In the genomic region with DNA sequence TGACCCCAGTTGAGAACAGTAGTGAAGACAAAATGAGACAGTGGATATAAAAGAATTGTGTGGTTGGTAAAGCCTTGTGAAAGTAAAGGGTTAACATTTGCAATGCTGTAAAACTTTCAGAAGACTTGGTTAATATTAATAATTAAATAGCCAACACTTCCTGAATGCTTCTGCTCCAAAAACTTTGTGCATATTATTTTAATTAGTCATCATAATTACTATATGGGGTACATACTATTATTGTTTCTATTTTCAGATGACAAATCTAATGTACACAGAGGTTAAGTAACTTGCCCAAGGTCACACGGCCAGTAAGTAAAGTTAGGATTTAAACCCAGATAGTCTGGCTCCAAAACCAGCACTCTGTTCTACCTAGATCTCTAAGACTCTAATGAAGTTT, we compare ENCODE assay signal across 25 cellular contexts.
"Had no signal": no experiment of that assay in that cellular context is flagged by ENCODE, and none has a peak within 500 bp of the region (broad histone marks: within the 10 kb centered on the region; RNA-seq: fewer than 3 reads in every experiment).

No MANE protein-coding gene starts in this region.

- H3K4me3 ChIP-seq: gastrocnemius medialis, psoas muscle, spleen, testis, transverse colon had no signal

- H3K4me1 ChIP-seq: gastrocnemius medialis, parathyroid adenoma, psoas muscle, spleen, testis, transverse colon had no signal

- H3K27me3 Mint-ChIP-seq: activated CD8-positive, alpha-beta T cell treated with anti-CD3 and anti-CD28 coated beads for 36 hours; naive thymus-derived CD4-positive, alpha-beta T cell had no signal

- H3K36me3 Mint-ChIP-seq: naive thymus-derived CD4-positive, alpha-beta T cell had no signal

- H3K9ac ChIP-seq: parathyroid adenoma had no signal

- H2AFZ ChIP-seq: parathyroid adenoma had no signal

- FAIRE-seq: colon, endometrium, keratinocyte had no signal

- H3K27ac Mint-ChIP-seq: activated B cell treated with CpG ODN at 0.5 μM for 24 hours; activated CD8-positive, alpha-beta T cell treated with anti-CD3 and anti-CD28 coated beads for 36 hours; activated naive CD4-positive, alpha-beta T cell treated with anti-CD3 and anti-CD28 coated beads, Interleukin-2, amount 50 U/mL, for 72 hours; activated T-cell treated with anti-CD3 and anti-CD28 coated beads, Interleukin-2, amount 50 U/mL, for 72 hours; naive thymus-derived CD4-positive, alpha-beta T cell; T-helper 2 cell treated with Interferon-gamma antibody and Interleukin-4, amounts not matched to agents 5 μg/mL and 100 μg/mL, for 36 hours had no signal

- H3K9me3 ChIP-seq: gastrocnemius medialis, psoas muscle, testis, transverse colon had no signal

- H3K36me3 ChIP-seq: gastrocnemius medialis, spleen, transverse colon had no signal

- H3K27me3 ChIP-seq: gastrocnemius medialis, spleen, testis, transverse colon had no signal

- DNase-seq: activated B cell treated with CpG ODN at 0.5 μM for 24 hours; activated CD4-positive, alpha-beta T cell treated with anti-CD3 and anti-CD28 coated beads, Interleukin-2, amount 50 U/mL, for 1 hour; activated CD8-positive, alpha-beta T cell treated with anti-CD3 and anti-CD28 coated beads for 36 hours; activated naive CD4-positive, alpha-beta T cell; activated T-cell treated with anti-CD3 and anti-CD28 coated beads for 4 hours; activated T-cell treated with anti-CD3 and anti-CD28 coated beads, Interleukin-2, amount 50 U/mL, for 72 hours; effector CD8-positive, alpha-beta T cell; erythroblast; gastrocnemius medialis; hippocampal formation; midbrain; naive thymus-derived CD4-positive, alpha-beta T cell; psoas muscle; right cardiac atrium; spleen; stimulated activated CD4-positive, alpha-beta T cell treated with anti-CD3 and anti-CD28 coated beads, Interleukin-2, amount 100 ng/mL, for 48 hours; stimulated activated naive CD4-positive, alpha-beta T cell treated with Interleukin-2 at 50 U/mL for 16 hours; testis; transverse colon had no signal

- H3K9me3 Mint-ChIP-seq: activated B cell treated with CpG ODN at 0.5 μM for 24 hours; activated CD8-positive, alpha-beta T cell treated with anti-CD3 and anti-CD28 coated beads for 36 hours had no signal

- H3K79me2 ChIP-seq: parathyroid adenoma had no signal

- H3K4me3 Mint-ChIP-seq: activated B cell treated with CpG ODN at 0.5 μM for 24 hours; activated CD8-positive, alpha-beta T cell treated with anti-CD3 and anti-CD28 coated beads for 36 hours; activated T-cell treated with anti-CD3 and anti-CD28 coated beads, Interleukin-2, amount 50 U/mL, for 72 hours; naive thymus-derived CD4-positive, alpha-beta T cell; T-helper 2 cell treated with Interferon-gamma antibody and Interleukin-4, amounts not matched to agents 5 μg/mL and 100 μg/mL, for 36 hours had no signal

- H3K27ac ChIP-seq: gastrocnemius medialis, parathyroid adenoma, psoas muscle, spleen, testis, transverse colon had no signal

- H3K4me1 Mint-ChIP-seq: activated B cell treated with CpG ODN at 0.5 μM for 24 hours; naive thymus-derived CD4-positive, alpha-beta T cell had no signal

- ATAC-seq: activated CD8-positive, alpha-beta T cell treated with anti-CD3 and anti-CD28 coated beads for 36 hours; activated naive CD4-positive, alpha-beta T cell treated with anti-CD3 and anti-CD28 coated beads, Interleukin-2, amount 50 U/mL, for 72 hours; activated T-cell treated with anti-CD3 and anti-CD28 coated beads, Interleukin-2, amount 50 U/mL, for 72 hours; gastrocnemius medialis; naive thymus-derived CD4-positive, alpha-beta T cell; psoas muscle; right cardiac atrium had no signal
